In genomic region chr18:35223797-35224196, GRCh38 we compare ENCODE assay signal across 22 cellular contexts. TPM values are rescaled to one million over a fixed set of nuclear protein-coding genes. Genes with fewer than 3 reads are reported as not detected.
DNase-seq lines count a peak whose midpoint lies in the region; ATAC-seq, FAIRE-seq and TF ChIP-seq lines count a peak whose summit lies in the region.
"Had no signal": no experiment of that assay in that cellular context is flagged by ENCODE, and none has a peak within 500 bp of the region (broad histone marks: within the 10 kb centered on the region; RNA-seq: fewer than 3 reads in every experiment).

No MANE protein-coding gene starts in this region.

- CTCF ChIA-PET in A549 (lab: Yijun Ruan, JAX) (no interaction called here), K562 (lab: Yijun Ruan, JAX; ENCODE audit: low intra/inter-chr PET ratio) (no interaction called here)

- FAIRE-seq in A549 (lab: Jason Lieb, UNC) (no peak), K562 (lab: Jason Lieb, UNC) (no peak)
- FAIRE-seq: G401.6, GM19239 had no signal

- no peak for ATAC-seq in A549
- no peak for ATAC-seq in K562

- H3K9me3 ChIP-seq in A549 (no peaks in the 10 kb centered on the region), K562 (replicated peaks; ENCODE audit: control insufficient read depth, insufficient read depth, low read depth, low read length) (no peaks in the 10 kb centered on the region)
- H3K9me3 ChIP-seq: BE2C, BLaER1 had no signal

- POLR2A ChIA-PET in A549 (lab: Yijun Ruan, JAX) = no interaction called here
- POLR2A ChIA-PET in K562 (lab: Yijun Ruan, JAX) = no interaction called here

- H3K9me1 ChIP-seq in K562 (ENCODE audit: control insufficient read depth, insufficient read depth, low read length) = no peaks in the 10 kb centered on the region

- intact Hi-C loops in K562 (cut with micrococcal nuclease) = no loop called here

- BruUV-seq in K562 (replicated peaks; lab: Mats Ljungman, UMichigan) = no TSS peak

- TF ChIP-seq POLR2A in A549 (IDR thresholded peaks at IDR 0.05; ENCODE audit: low read length) (no peak), K562 (conservative IDR thresholded peaks at IDR 0.05) (no peak)

- DNase-seq in NCI-H82 (lab: John Stamatoyannopoulos, UW) (peak; percentile 16), NCI-H82 treated with DMSO at 0.1 percent for 48 hours (lab: John Stamatoyannopoulos, UW; ENCODE audit: unreplicated experiment) (no peak), A549 (ENCODE audit: low read depth in 1 of 2, low spot score in 1 of 2) (no peak), K562 (ENCODE audit: extremely low read depth in 1 of 4, low spot score in 3 of 4) (no peak), retina (no peak)
- DNase-seq: ACHN; BE2C; C1 segment of cervical spinal cord; CD4-positive, alpha-beta memory T cell; CD4-positive, CD25-positive, alpha-beta regulatory T cell; CD8-positive, alpha-beta memory T cell; COR-L47; DMS 273 treated with DMSO at 0.1 percent for 48 hours; DMS153; DMS53; DMS79; DND-41; GF-D8 had no signal

- no peaks in the 10 kb centered on the region for H4K20me1 ChIP-seq in K562 (replicated peaks; ENCODE audit: control insufficient read depth, insufficient read depth, low read length)
- H4K20me1 ChIP-seq: BLaER1 had no signal

- H3K4me2 ChIP-seq in A549 = no peak overlapping the region
- no peak overlapping the region for H3K4me2 ChIP-seq in K562 (ENCODE audit: insufficient read depth, low read length)
- H3K4me2 ChIP-seq: BLaER1 had no signal

- H3K4me1 ChIP-seq in A549 (no peaks in the 10 kb centered on the region), K562 (replicated peaks in 1 of 2; ENCODE audit: control insufficient read depth in 2 of 2, insufficient read depth in 2 of 2, low read length in 2 of 2) (no peaks in the 10 kb centered on the region)
- H3K4me1 ChIP-seq: BE2C, BLaER1 had no signal

- no peaks in the 10 kb centered on the region; a peak in 1 of 5 replicates for H3K27me3 ChIP-seq in K562 (ENCODE audit: control insufficient read depth in 2 of 2, insufficient read depth in 2 of 2, low read length in 2 of 2)
- H3K27me3 ChIP-seq: BE2C, BLaER1 had no signal

- 43% methylated on average over 3 of the region's 3 CpGs for WGBS in A549 (ENCODE audit: missing lambda C conversion rate)
- 16% methylated on average over 3 of the region's 3 CpGs for WGBS in K562 (ENCODE audit: insufficient coverage, low coverage, missing lambda C conversion rate)

- no peak overlapping the region for H2AFZ ChIP-seq in K562 (ENCODE audit: low read depth, low read length)

- no peak for TF ChIP-seq EP300 in A549 (IDR thresholded peaks at IDR 0.05)
- TF ChIP-seq EP300 in K562 (IDR thresholded peaks at IDR 0.05; ENCODE audit: low read length) = no peak

- H3K4me3 ChIP-seq in A549 (no peak overlapping the region), K562 (no peak overlapping the region)
- H3K4me3 ChIP-seq: BLaER1 had no signal

- H3K9ac ChIP-seq in K562 (ENCODE audit: insufficient read depth in 1 of 2, low read depth in 2 of 2, low read length in 2 of 2) = no peak overlapping the region
- H3K9ac ChIP-seq: BLaER1 had no signal

- H3K79me2 ChIP-seq in K562 (ENCODE audit: control insufficient read depth, insufficient read depth, low read length) = no peaks in the 10 kb centered on the region

- TF ChIP-seq RAD21 in A549 (conservative IDR thresholded peaks at IDR 0.05 in 1 of 2, IDR thresholded peaks at IDR 0.05 in 1 of 2) (no peak), K562 (CRISPR knock-in tag; conservative IDR thresholded peaks at IDR 0.05 in 1 of 2, IDR thresholded peaks at IDR 0.05 in 1 of 2) (no peak)

- TF ChIP-seq CTCF in A549 (IDR thresholded peaks at IDR 0.05) (no peak), K562 (IDR thresholded peaks at IDR 0.05 in 2 of 3, conservative IDR thresholded peaks at IDR 0.05 in 1 of 3; ENCODE audit: insufficient read depth in 2 of 3, low read depth in 1 of 3, low read length in 3 of 3) (no peak)

- in situ Hi-C loops in K562 (cut with MboI) = no loop called here

- no peaks in the 10 kb centered on the region for H3K36me3 ChIP-seq in K562 (ENCODE audit: control insufficient read depth, insufficient read depth, low read length)
- H3K36me3 ChIP-seq: BE2C, BLaER1 had no signal

- H3K27ac ChIP-seq in A549 (no peak overlapping the region), K562 (ENCODE audit: extremely low read depth, low read depth, low read length) (no peak overlapping the region)
- H3K27ac ChIP-seq: 22Rv1, BLaER1 had no signal

TF ChIP-seq in A549, 52 proteins besides CTCF, POLR2A, EP300 and RAD21:
- TF ChIP-seq MAFK (IDR thresholded peaks at IDR 0.05; ENCODE audit: partially characterized antibody) (peak; percentile 43), NR3C1 (IDR thresholded peaks at IDR 0.05) (no peak)

TF ChIP-seq in K562, 482 proteins besides CTCF, POLR2A, EP300 and RAD21 (continues in another document):
- TF ChIP-seq BRF1 (IDR thresholded peaks at IDR 0.05; ENCODE audit: borderline replicate concordance, extremely low read depth, insufficient read length) = no peak
- TF ChIP-seq THAP12 (CRISPR knock-in tag; IDR thresholded peaks at IDR 0.05) = no peak
- no peak for TF ChIP-seq GATAD2A (IDR thresholded peaks at IDR 0.05)
- no peak for TF ChIP-seq PHF20 (IDR thresholded peaks at IDR 0.05; ENCODE audit: partially characterized antibody)
- no peak for TF ChIP-seq NFATC3 (IDR thresholded peaks at IDR 0.05)
- TF ChIP-seq ZNF395 (CRISPR knock-in tag; IDR thresholded peaks at IDR 0.05) = no peak
- TF ChIP-seq MAFG (tag; conservative IDR thresholded peaks at IDR 0.05) = peak; percentile 56

RNA-seq across cellular contexts. Expression of gene ZNF397, which starts 17.0 kb away (rescaled TPM):
- polyA plus RNA-seq in A549 (2011; rRNA removed) (8.0 and 11.2 TPM in 2 replicates), A549 (2017; fragmentation: RNase III; extraction: RNeasy Plus Mini Kit Qiagen cat#74134 plus additional on column Dnase treatment) (7.2 to 8.5 TPM (median 7.9 TPM) in 3 replicates), K562 (2011; rRNA removed) (19.3 and 22.5 TPM in 2 replicates), K562 (2014; fragmentation: Illumina TruSeq; extraction: Trizol) (19.8 and 24.2 TPM in 2 replicates), K562 (2014; fragmentation: Nextera tagmentation; extraction: Ambion mirVana) (1 to 10 TPM; 6.4 to 8.7 TPM), K562 (2014; rRNA removed) (17.0 and 20.5 TPM in 2 replicates)
- 1.5 TPM in 2 replicates for polyA plus RNA-seq in A549 (2012; cell fraction: cytosol; rRNA removed)
- 0.95 and 3.0 TPM in 2 replicates for polyA plus RNA-seq in A549 (2012; cell fraction: nucleus; rRNA removed)
- polyA minus RNA-seq in A549 (2011; rRNA and poly(A)+ RNA removed) = 6.2 and 8.0 TPM in 2 replicates
- total RNA-seq in K562 (2011; cell fraction: chromatin; rRNA removed; ENCODE audit: low replicate concordance) = 28.2 and 61.8 TPM in 2 replicates
- 16.7 and 26.5 TPM in 2 replicates for total RNA-seq in K562 (2011; cell fraction: nucleolus; rRNA removed)
- total RNA-seq in K562 (2011; cell fraction: nucleoplasm; rRNA removed) = 37.0 and 53.3 TPM in 2 replicates
- total RNA-seq in K562 (2014; rRNA removed) (13.2 and 13.8 TPM in 2 replicates), K562 (2014; rRNA removed; fragmentation: Illumina TruSeq; extraction: Trizol) (23.6 and 25.5 TPM in 2 replicates), K562 (2015; rRNA removed; fragmentation: Illumina TruSeq; extraction: Trizol) (19.0 and 19.6 TPM in 2 replicates), K562 (2021) (15.1 and 16.3 TPM in 2 replicates)
- 4.2 and 11.0 TPM in 2 replicates for polyA plus RNA-seq in K562 (2011; cell fraction: cytosol; rRNA removed)
- 21.9 and 28.3 TPM in 2 replicates for polyA plus RNA-seq in K562 (2011; cell fraction: nucleus; rRNA removed)
- 10.2 and 12.4 TPM in 2 replicates for polyA plus RNA-seq in K562 (2012)
- 26.3 and 37.3 TPM in 2 replicates for polyA minus RNA-seq in K562 (2011; rRNA and poly(A)+ RNA removed)
- 8.8 and 12.1 TPM in 2 replicates for polyA minus RNA-seq in K562 (2011; cell fraction: cytosol; rRNA and poly(A)+ RNA removed)
- 18.8 and 43.0 TPM in 2 replicates for polyA minus RNA-seq in K562 (2011; cell fraction: nucleus; rRNA and poly(A)+ RNA removed)
